ENCODE assay signal across 15 cellular contexts in the genomic region with DNA sequence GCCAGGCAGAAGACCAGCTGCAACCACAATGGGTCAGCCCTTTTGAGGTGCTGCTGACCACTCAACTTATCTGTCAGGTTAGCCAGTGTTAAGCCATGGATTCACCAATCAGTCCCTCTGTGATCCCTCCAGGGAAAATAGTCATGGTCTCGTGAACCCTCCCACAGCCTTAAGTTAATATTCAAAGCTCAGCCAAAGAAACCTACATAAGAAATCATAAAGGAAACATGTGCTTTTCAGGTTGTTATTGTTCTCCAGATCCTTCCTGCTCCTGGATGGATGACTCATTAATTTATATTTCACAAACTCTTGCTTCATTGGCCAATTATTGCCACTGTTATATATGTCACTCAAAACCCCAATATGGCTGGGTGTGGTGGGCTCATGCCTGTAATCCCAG.
DNase-seq lines count a peak whose midpoint lies in the region; ATAC-seq and TF ChIP-seq lines count a peak whose summit lies in the region.
"Had no signal": no experiment of that assay in that cellular context is flagged by ENCODE, and none has a peak within 500 bp of the region (broad histone marks: within the 10 kb centered on the region; RNA-seq: fewer than 3 reads in every experiment).

No MANE protein-coding gene starts in this region.

- no TSS peak for BruUV-seq in mammary epithelial cell (replicated peaks; lab: Mats Ljungman, UMichigan)

- dilution Hi-C loops in mammary epithelial cell (cut with HindIII; ENCODE audit: low sequenced_read_pairs), result no loop called here

- no peaks in the 10 kb centered on the region for H3K36me3 ChIP-seq in mammary epithelial cell (ENCODE audit: insufficient read depth, low read length)
- H3K36me3 ChIP-seq in H7 (replicated peaks; ENCODE audit: control insufficient read depth, insufficient read depth, low read length), result no peaks in the 10 kb centered on the region
- H3K36me3 ChIP-seq: BLaER1 treated with 17β-estradiol and CSF1 and Interleukin-3, amounts not matched to agents 10 nM and 100 nM had no signal

- intact Hi-C loops in mammary epithelial cell (cut with micrococcal nuclease), result no loop called here

- no peak overlapping the region for H3K4me3 ChIP-seq in mammary epithelial cell (replicated peaks in 1 of 3; ENCODE audit: insufficient read depth in 1 of 3, low read depth in 2 of 3, low read length in 3 of 3)
- no peak overlapping the region for H3K4me3 ChIP-seq in H7 (ENCODE audit: insufficient read depth, low read depth, low read length)
- H3K4me3 ChIP-seq: BLaER1 treated with 17β-estradiol and CSF1 and Interleukin-3, amounts not matched to agents 10 nM and 100 nM had no signal

- H3K27ac ChIP-seq in mammary epithelial cell (ENCODE audit: insufficient read depth, low read depth, low read length), result no peak overlapping the region
- H3K27ac ChIP-seq: BLaER1 treated with 17β-estradiol and CSF1 and Interleukin-3, amounts not matched to agents 10 nM and 100 nM had no signal

- H4K20me1 ChIP-seq in mammary epithelial cell (ENCODE audit: insufficient read depth, low read length), result no peaks in the 10 kb centered on the region
- H4K20me1 ChIP-seq: BLaER1 treated with 17β-estradiol and CSF1 and Interleukin-3, amounts not matched to agents 10 nM and 100 nM had no signal

- CTCF ChIA-PET in mammary epithelial cell (lab: Charles Lee; ENCODE audit: low non-redundant PET), result interaction anchor here (0.6 kb wide), 1 partner anchor 32 kb away, joined by 3 read pairs; no protein-coding TSS in a partner anchor

- in situ Hi-C loops in Caki2 (cut with HindIII; ENCODE audit: low pct_unique_long_range_greater_than_20kb, low sequenced_read_pairs), result no loop called here
- in situ Hi-C loops in mammary epithelial cell (cut with MboI; ENCODE audit: low sequenced_read_pairs in 2 of 2), result no loop called here

- no peaks in the 10 kb centered on the region for H3K9me3 ChIP-seq in mammary epithelial cell (replicated peaks; ENCODE audit: insufficient read depth, low read length)

- H3K79me2 ChIP-seq in mammary epithelial cell (ENCODE audit: insufficient read depth, low read length), result no peaks in the 10 kb centered on the region

- H3K27me3 ChIP-seq in mammary epithelial cell (ENCODE audit: insufficient read depth, low read length) (no peaks in the 10 kb centered on the region), H7 (ENCODE audit: control insufficient read depth, insufficient read depth, low read length) (no peaks in the 10 kb centered on the region)
- H3K27me3 ChIP-seq: BLaER1 treated with 17β-estradiol and CSF1 and Interleukin-3, amounts not matched to agents 10 nM and 100 nM had no signal

- peak; percentile 4 for DNase-seq in Caki2 (ENCODE audit: low read depth)
- DNase-seq in mammary epithelial cell, result peak; percentile 14
- peak; percentile 4 for DNase-seq in iris pigment epithelial cell (ENCODE audit: low read depth)
- no peak for DNase-seq in H7
- DNase-seq in A172 (ENCODE audit: low spot score), result no peak
- no peak for DNase-seq in GDM1 (lab: John Stamatoyannopoulos, UW)
- no peak for DNase-seq in NCI-H1092 (lab: John Stamatoyannopoulos, UW)
- DNase-seq: 8988T; ACHN; CD4-positive, CD25-positive, alpha-beta regulatory T cell; DMS79; HCEC 1CT; HFFc6 had no signal

- H3K9ac ChIP-seq in mammary epithelial cell (ENCODE audit: insufficient read depth, low read length), result no peak overlapping the region
- H3K9ac ChIP-seq: BLaER1 treated with 17β-estradiol and CSF1 and Interleukin-3, amounts not matched to agents 10 nM and 100 nM had no signal

- H3K4me2 ChIP-seq in mammary epithelial cell (ENCODE audit: insufficient read depth, low read depth, low read length), result no peak overlapping the region
- H3K4me2 ChIP-seq: BLaER1 treated with 17β-estradiol and CSF1 and Interleukin-3, amounts not matched to agents 10 nM and 100 nM had no signal

- 0% methylated on average over 1 of the region's 1 CpG for WGBS in mammary epithelial cell (ENCODE audit: low coverage, missing lambda C conversion rate)

- no peak for TF ChIP-seq CTCF in mammary epithelial cell (conservative IDR thresholded peaks at IDR 0.05 in 1 of 2, IDR thresholded peaks at IDR 0.05 in 1 of 2; ENCODE audit: extremely low read depth in 1 of 2, insufficient read depth in 1 of 2, low read depth in 1 of 2, low read length in 2 of 2)

- H3K4me1 ChIP-seq in mammary epithelial cell (ENCODE audit: insufficient read depth, low read length), result no peaks in the 10 kb centered on the region
- H3K4me1 ChIP-seq: BLaER1 treated with 17β-estradiol and CSF1 and Interleukin-3, amounts not matched to agents 10 nM and 100 nM had no signal

- peak; percentile 67 for ATAC-seq in esophagus mucosa

- H2AFZ ChIP-seq in mammary epithelial cell (ENCODE audit: low read depth, low read length), result peak overlapping the region; percentile 37

Comparison
In these comparisons a context has a peak if more than half of its experiments do, and no peak if none do; other contexts are left out.
1. DNase-seq: peak in Caki2 (single experiment), mammary epithelial cell (single experiment) and iris pigment epithelial cell (single experiment); none in H7 (single experiment), A172 (single experiment), GDM1 (single experiment) and NCI-H1092 (single experiment).